In the genomic region with DNA sequence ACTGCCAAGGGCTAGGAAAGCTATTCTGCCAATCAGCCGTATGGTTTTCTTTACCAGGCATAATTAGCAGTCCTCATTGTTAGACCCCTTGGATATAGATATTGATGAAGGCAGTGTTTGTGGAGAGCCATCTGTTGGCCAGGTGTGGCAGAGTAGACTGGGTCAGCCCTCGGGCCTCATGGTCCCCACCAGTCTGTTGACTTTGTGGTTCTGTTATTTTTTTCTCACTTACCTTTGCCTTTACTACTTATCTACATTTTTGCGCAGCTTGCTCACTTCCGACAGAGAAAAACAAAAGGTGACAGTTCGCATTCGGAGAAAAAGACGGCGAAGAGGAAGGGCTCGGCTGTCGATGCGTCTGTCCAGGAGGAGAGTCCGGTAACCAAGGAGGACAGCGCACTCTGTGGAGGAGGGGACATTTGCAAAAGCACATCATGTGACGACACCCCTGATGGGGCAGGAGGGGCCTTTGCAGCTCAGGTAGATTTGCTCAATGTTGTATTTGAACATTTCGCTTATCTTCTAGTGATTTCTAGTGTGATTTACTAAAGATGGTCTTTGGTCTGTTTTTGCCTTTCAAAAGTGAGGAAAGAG, we compare ENCODE assay signal across 1 cellular context.
TF ChIP-seq lines count a peak whose summit lies in the region.

No MANE protein-coding gene starts in this region.

TF ChIP-seq in HCT116, 20 proteins besides CTCF, POLR2A, EP300 and RAD21:
- no peak for TF ChIP-seq EZH2 (IDR thresholded peaks at IDR 0.05)
- TF ChIP-seq EZH2phosphoT487 (IDR thresholded peaks at IDR 0.05; ENCODE audit: borderline replicate concordance): no peak
- no peak for TF ChIP-seq YY1 (IDR thresholded peaks at IDR 0.05; ENCODE audit: extremely low read depth, insufficient replicate concordance, low read depth, low read length)
- no peak for TF ChIP-seq SRF (IDR thresholded peaks at IDR 0.05; ENCODE audit: low read depth)
- no peak for TF ChIP-seq JUND (IDR thresholded peaks at IDR 0.05)
- no peak for TF ChIP-seq TCF7L2 (IDR thresholded peaks at IDR 0.05; ENCODE audit: borderline replicate concordance, extremely low read depth, insufficient read depth, insufficient read length)
- TF ChIP-seq REST (IDR thresholded peaks at IDR 0.05; ENCODE audit: low read depth): no peak
- no peak for TF ChIP-seq SIN3A (IDR thresholded peaks at IDR 0.05; ENCODE audit: low read depth)
- no peak for TF ChIP-seq ZFX (IDR thresholded peaks at IDR 0.05)
- TF ChIP-seq EGR1 (IDR thresholded peaks at IDR 0.05; ENCODE audit: low read depth): no peak
- TF ChIP-seq FOSL1 (IDR thresholded peaks at IDR 0.05; ENCODE audit: low read depth): no peak
- TF ChIP-seq CBX3 (IDR thresholded peaks at IDR 0.05; ENCODE audit: low read depth): no peak
- no peak for TF ChIP-seq SP1 (IDR thresholded peaks at IDR 0.05; ENCODE audit: low read depth)
- TF ChIP-seq ELF1 (IDR thresholded peaks at IDR 0.05; ENCODE audit: borderline replicate concordance, low read depth): no peak
- TF ChIP-seq MAX (IDR thresholded peaks at IDR 0.05): no peak
- TF ChIP-seq, protein P1, sequence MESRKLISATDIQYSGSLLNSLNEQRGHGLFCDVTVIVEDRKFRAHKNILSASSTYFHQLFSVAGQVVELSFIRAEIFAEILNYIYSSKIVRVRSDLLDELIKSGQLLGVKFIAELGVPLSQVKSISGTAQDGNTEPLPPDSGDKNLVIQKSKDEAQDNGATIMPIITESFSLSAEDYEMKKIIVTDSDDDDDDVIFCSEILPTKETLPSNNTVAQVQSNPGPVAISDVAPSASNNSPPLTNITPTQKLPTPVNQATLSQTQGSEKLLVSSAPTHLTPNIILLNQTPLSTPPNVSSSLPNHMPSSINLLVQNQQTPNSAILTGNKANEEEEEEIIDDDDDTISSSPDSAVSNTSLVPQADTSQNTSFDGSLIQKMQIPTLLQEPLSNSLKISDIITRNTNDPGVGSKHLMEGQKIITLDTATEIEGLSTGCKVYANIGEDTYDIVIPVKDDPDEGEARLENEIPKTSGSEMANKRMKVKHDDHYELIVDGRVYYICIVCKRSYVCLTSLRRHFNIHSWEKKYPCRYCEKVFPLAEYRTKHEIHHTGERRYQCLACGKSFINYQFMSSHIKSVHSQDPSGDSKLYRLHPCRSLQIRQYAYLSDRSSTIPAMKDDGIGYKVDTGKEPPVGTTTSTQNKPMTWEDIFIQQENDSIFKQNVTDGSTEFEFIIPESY (IDR thresholded peaks at IDR 0.05; ENCODE audit: extremely low read depth, insufficient replicate concordance, low read length): no peak
TF ChIP-seq in HCT116: peak in this region for 0.
